ENCODE assay signal across 16 cellular contexts in genomic region chr7:44062180-44062902, GRCh38. TPM values are rescaled to one million over a fixed set of nuclear protein-coding genes. Genes with fewer than 3 reads are reported as not detected.
DNase-seq lines count a peak whose midpoint lies in the region; ATAC-seq and TF ChIP-seq lines count a peak whose summit lies in the region.
"Had no signal": no experiment of that assay in that cellular context is flagged by ENCODE, and none has a peak within 500 bp of the region (broad histone marks: within the 10 kb centered on the region; RNA-seq: fewer than 3 reads in every experiment).

No MANE protein-coding gene starts in this region.

- H3K4me3 ChIP-seq in H7 (ENCODE audit: insufficient read depth, low read depth, low read length), result no peak overlapping the region
- no peak overlapping the region for H3K4me3 ChIP-seq in OCI-LY7 (ENCODE audit: low read depth, low read length, poor library complexity, severe bottlenecking)
- H3K4me3 ChIP-seq: BLaER1 treated with 17β-estradiol and CSF1 and Interleukin-3, amounts not matched to agents 10 nM and 100 nM; PC-9 had no signal

- no peak overlapping the region for H3K4me3 Mint-ChIP-seq in CD14-positive monocyte
- H3K4me3 Mint-ChIP-seq: dendritic cell treated with granulocyte-macrophage colony-stimulating factor and Interleukin-4, amounts not matched to agents 40 ng/mL and 50 ng/mL, for 4 days had no signal

- H3K27me3 Mint-ChIP-seq in CD14-positive monocyte (ENCODE audit: low read depth in 3 of 3), result peaks cover 3 to 21% (median 4%) of the 10 kb centered on the region in 3 donors

- no peak for TF ChIP-seq CTCF in CD14-positive monocyte (IDR thresholded peaks at IDR 0.05)
- TF ChIP-seq CTCF in OCI-LY7 (conservative IDR thresholded peaks at IDR 0.05; ENCODE audit: low read length), result no peak

- no peak overlapping the region for H2AFZ ChIP-seq in OCI-LY7 (ENCODE audit: low read length)
- H2AFZ ChIP-seq: PC-9 had no signal

- no peaks in the 10 kb centered on the region for H3K79me2 ChIP-seq in OCI-LY7 (ENCODE audit: insufficient read depth, low read depth, low read length)

- BruUV-seq in OCI-LY7 (replicated peaks; lab: Mats Ljungman, UMichigan), result no TSS peak

- no peak overlapping the region for H3K27ac ChIP-seq in OCI-LY7 (ENCODE audit: low read depth, low read length, poor library complexity, severe bottlenecking)
- H3K27ac ChIP-seq: PC-9 had no signal

- no peaks in the 10 kb centered on the region for H3K9me3 ChIP-seq in OCI-LY7 (ENCODE audit: low read length)
- H3K9me3 ChIP-seq: BLaER1 treated with 17β-estradiol and CSF1 and Interleukin-3, amounts not matched to agents 10 nM and 100 nM had no signal

- H3K36me3 ChIP-seq in H7 (replicated peaks; ENCODE audit: control insufficient read depth, insufficient read depth, low read length), result peaks cover 11% of the 10 kb centered on the region
- H3K36me3 ChIP-seq in OCI-LY7 (ENCODE audit: insufficient read depth, low read length), result peaks cover 57% of the 10 kb centered on the region

- H4K20me1 ChIP-seq in OCI-LY7 (ENCODE audit: insufficient read depth, low read length), result no peaks in the 10 kb centered on the region

- CTCF ChIA-PET in OCI-LY7 (lab: Charles Lee; ENCODE audit: unreplicated experiment), result no interaction called here

- ATAC-seq in left cardiac atrium, result no peak
- ATAC-seq in GM21825 (IDR thresholded peaks at IDR 0.05; ENCODE audit: unreplicated experiment), result no peak

- H3K4me1 Mint-ChIP-seq in CD14-positive monocyte, result peaks cover 10% of the 10 kb centered on the region

- H3K9me2 ChIP-seq in OCI-LY7 (ENCODE audit: insufficient read depth, low read length), result no peaks in the 10 kb centered on the region

- H3K9me3 Mint-ChIP-seq in CD14-positive monocyte, result no peaks in the 10 kb centered on the region
- H3K9me3 Mint-ChIP-seq: dendritic cell treated with granulocyte-macrophage colony-stimulating factor and Interleukin-4, amounts not matched to agents 40 ng/mL and 50 ng/mL, for 4 days had no signal

- peak overlapping the region in 2 of 7 donors; percentile 5 to 37 for H3K27ac Mint-ChIP-seq in CD14-positive monocyte

- peaks cover 29% of the 10 kb centered on the region for H3K4me1 ChIP-seq in OCI-LY7 (ENCODE audit: insufficient read depth, low read length, poor library complexity, severe bottlenecking)

- no peak overlapping the region for H3K4me2 ChIP-seq in OCI-LY7 (ENCODE audit: low read length)
- H3K4me2 ChIP-seq: PC-9 had no signal

- intact Hi-C loops in CD14-positive monocyte (cut with micrococcal nuclease) (no loop called here), left cardiac atrium (cut with DNase I) (no loop called here), posterior vena cava (cut with DNase I) (no loop called here), OCI-LY7 (cut with micrococcal nuclease; ENCODE audit: unreplicated experiment) (no loop called here)

- POLR2A ChIA-PET in OCI-LY7 (lab: Charles Lee), result interaction anchor here (0.6 kb wide), 1 partner anchor 26 kb away, joined by 3 read pairs; no protein-coding TSS in a partner anchor

- peaks cover 46 to 49% of the 10 kb centered on the region in 2 donors for H3K36me3 Mint-ChIP-seq in CD14-positive monocyte

- DNase-seq in CD14-positive monocyte (ENCODE audit: low spot score) (peak; percentile 41), H7 (peak; percentile 32), left cardiac atrium (peak; percentile 41), posterior vena cava (ENCODE audit: low spot score) (peak; percentile 74), OCI-LY7 (ENCODE audit: low spot score) (no peak), GM19240 (ENCODE audit: insufficient read length, low spot score) (no peak), SHP77 (lab: John Stamatoyannopoulos, UW) (no peak)
- DNase-seq: erythroblast, NCI-H187, NCI-H526, PC-9 had no signal

- H3K27me3 ChIP-seq in H7 (ENCODE audit: control insufficient read depth, insufficient read depth, low read length), result peaks cover 2% of the 10 kb centered on the region; the same call in 1 of the 2 replicates
- H3K27me3 ChIP-seq: BLaER1 treated with 17β-estradiol and CSF1 and Interleukin-3, amounts not matched to agents 10 nM and 100 nM had no signal

RNA-seq across cellular contexts. Expression of gene PGAM2, which starts 3.0 kb away (rescaled TPM):
- not detected for polyA plus RNA-seq in CD14-positive monocyte
- total RNA-seq in H7 (2014; rRNA removed; shearing (Covaris generic)), result 2.7 and 4.5 TPM in 2 replicates
- 1,000 to 10,000 TPM in 1 of 2 donors, 100 to 1,000 TPM in 1; 799 to 1,159 TPM for total RNA-seq in left cardiac atrium
- 1 to 10 TPM; 1.6 to 2.1 TPM for total RNA-seq in posterior vena cava
- total RNA-seq in OCI-LY7 (2014; rRNA removed; shearing (Covaris generic)), result 0.69 TPM in 1 of 2 replicates, not detected in the other
- 0.80 and 1.1 TPM in 2 replicates for total RNA-seq in OCI-LY7 (2022)
- total RNA-seq: activated CD8-positive, alpha-beta memory T cell treated with anti-CD3 and anti-CD28 coated beads for 36 hours had no signal
- polyA plus RNA-seq: keratinocyte had no signal

RNA-seq across cellular contexts. Expression of gene DBNL, which starts 17.8 kb away (rescaled TPM):
- 100 to 1,000 TPM; 304 to 321 TPM for polyA plus RNA-seq in CD14-positive monocyte
- total RNA-seq in H7 (2014; rRNA removed; shearing (Covaris generic)), result 43.0 and 63.8 TPM in 2 replicates
- total RNA-seq in left cardiac atrium (10 to 100 TPM; 42.1 to 48.7 TPM), posterior vena cava (10 to 100 TPM; 82.8 to 91.0 TPM), OCI-LY7 (2022) (121 and 137 TPM in 2 replicates)
- total RNA-seq in OCI-LY7 (2014; rRNA removed; shearing (Covaris generic)), result 124 and 133 TPM in 2 replicates

RNA-seq across cellular contexts. Expression of gene POLM, which starts 20.0 kb away (rescaled TPM):
- polyA plus RNA-seq in CD14-positive monocyte, result 1 to 10 TPM; 4.8 TPM
- total RNA-seq in H7 (2014; rRNA removed; shearing (Covaris generic)), result 16.9 and 17.0 TPM in 2 replicates
- 10 to 100 TPM; 20.0 to 22.1 TPM for total RNA-seq in left cardiac atrium
- total RNA-seq in posterior vena cava, result 10 to 100 TPM in 1 of 2 donors, 1 to 10 TPM in 1; 9.4 to 16.9 TPM
- total RNA-seq in OCI-LY7 (2014; rRNA removed; shearing (Covaris generic)), result 83.8 and 90.0 TPM in 2 replicates
- total RNA-seq in OCI-LY7 (2022), result 87.9 and 99.3 TPM in 2 replicates

RNA-seq across cellular contexts. Expression of gene AEBP1, which starts 41.8 kb away (rescaled TPM):
- polyA plus RNA-seq in CD14-positive monocyte, result not detected
- 12.9 and 15.8 TPM in 2 replicates for total RNA-seq in H7 (2014; rRNA removed; shearing (Covaris generic))
- total RNA-seq in left cardiac atrium, result 100 to 1,000 TPM in 1 of 2 donors, 10 to 100 TPM in 1; 65.0 to 117 TPM
- 100 to 1,000 TPM; 783 to 919 TPM for total RNA-seq in posterior vena cava
- total RNA-seq in OCI-LY7 (2014; rRNA removed; shearing (Covaris generic)), result 62.9 and 64.2 TPM in 2 replicates
- 35.0 and 42.2 TPM in 2 replicates for total RNA-seq in OCI-LY7 (2022)

Comparison
In these comparisons a context has a peak if more than half of its experiments do, and no peak if none do; other contexts are left out.
1. DNase-seq: peak in CD14-positive monocyte (single experiment), H7 (single experiment), left cardiac atrium (single experiment) and posterior vena cava (single experiment); none in OCI-LY7 (single experiment), GM19240 (single experiment) and SHP77 (0 of 2).
2. RNA of gene PGAM2, which starts 3.0 kb away (total RNA-seq): 799 to 1,159 TPM in left cardiac atrium; 2.7 to 4.5 TPM in H7, 1.6 to 2.1 TPM in posterior vena cava and 0.69 to 1.1 TPM in OCI-LY7; every median in the first group is over 100 times any median in the second.